21 cellular contexts compared by ENCODE assay signal in genomic region chr19:2716275-2716650, GRCh38. TPM values are rescaled to one million over a fixed set of nuclear protein-coding genes. Genes with fewer than 3 reads are reported as not detected.
DNase-seq lines count a peak whose midpoint lies in the region; ATAC-seq and TF ChIP-seq lines count a peak whose summit lies in the region.
"Had no signal": no experiment of that assay in that cellular context is flagged by ENCODE, and none has a peak within 500 bp of the region (broad histone marks: within the 10 kb centered on the region; RNA-seq: fewer than 3 reads in every experiment).

No MANE protein-coding gene starts in this region.

- H2AFZ ChIP-seq in osteoblast (ENCODE audit: low read length) (no peak overlapping the region), trophoblast cell (ENCODE audit: insufficient read depth, low read length, poor library complexity) (no peak overlapping the region)
- H2AFZ ChIP-seq: GM23338 had no signal

- no peak overlapping the region for H3K4me3 ChIP-seq in right atrium auricular region
- H3K4me3 ChIP-seq in osteoblast (ENCODE audit: insufficient read depth, low read length): no peak overlapping the region
- H3K4me3 ChIP-seq in trophoblast cell (ENCODE audit: low read depth, low read length): no peak overlapping the region
- H3K4me3 ChIP-seq: BLaER1 treated with 17β-estradiol and CSF1 and Interleukin-3, amounts not matched to agents 10 nM and 100 nM; GM12878; GM23338 had no signal

- H3K4me1 Mint-ChIP-seq in dendritic cell treated with granulocyte-macrophage colony-stimulating factor and Interleukin-4, amounts not matched to agents 40 ng/mL and 50 ng/mL, for 4 days (ENCODE audit: low read depth): peaks cover 12% of the 10 kb centered on the region
- peaks cover 13% of the 10 kb centered on the region for H3K4me1 Mint-ChIP-seq in stimulated activated naive CD8-positive, alpha-beta T cell treated with anti-CD3 and anti-CD28 coated beads, Interleukin-15, amount 100 ng/mL, for 72 hours

- H3K36me3 ChIP-seq in right atrium auricular region (no peaks in the 10 kb centered on the region), osteoblast (ENCODE audit: insufficient read depth, low read length) (no peaks in the 10 kb centered on the region), trophoblast cell (ENCODE audit: control insufficient read depth in 1 of 2, insufficient read depth in 2 of 2, low read length in 2 of 2) (no peaks in the 10 kb centered on the region)

- H3K14ac ChIP-seq in trophoblast cell (ENCODE audit: low read length): no peak overlapping the region

- H2BK12ac ChIP-seq in trophoblast cell (ENCODE audit: low read length): no peak overlapping the region

- intact Hi-C loops in left ventricle myocardium superior (cut with micrococcal nuclease): no loop called here
- intact Hi-C loops in dendritic cell treated with granulocyte-macrophage colony-stimulating factor and Interleukin-4, amounts not matched to agents 40 ng/mL and 50 ng/mL, for 4 days (cut with micrococcal nuclease): no loop called here

- no peak overlapping the region for H2BK120ac ChIP-seq in trophoblast cell (ENCODE audit: insufficient read depth, low read length, poor library complexity)

- no peaks in the 10 kb centered on the region for H4K20me1 ChIP-seq in osteoblast (ENCODE audit: insufficient read depth, low read length)

- TF ChIP-seq CTCF in right atrium auricular region (IDR thresholded peaks at IDR 0.05): no peak
- no peak for TF ChIP-seq CTCF in osteoblast (IDR thresholded peaks at IDR 0.05; ENCODE audit: extremely low read depth, low read depth, low read length)
- no peak for TF ChIP-seq CTCF in GM13977 (IDR thresholded peaks at IDR 0.05; ENCODE audit: extremely low read depth, insufficient read depth, missing control alignments)

- in situ Hi-C loops in GM13977 (cut with MboI; ENCODE audit: low pct_unique_long_range_greater_than_20kb, low sequenced_read_pairs, unreplicated experiment): no loop called here

- no peak overlapping the region for H3K9ac ChIP-seq in trophoblast cell (ENCODE audit: low read length)
- H3K9ac ChIP-seq: BLaER1 treated with 17β-estradiol and CSF1 and Interleukin-3, amounts not matched to agents 10 nM and 100 nM had no signal

- no peak overlapping the region for H4K91ac ChIP-seq in trophoblast cell (ENCODE audit: low read depth, low read length)

- H3K9me3 ChIP-seq in right atrium auricular region (peaks cover 0 to 6% of the 10 kb centered on the region in 2 donors), osteoblast (ENCODE audit: low read depth, low read length) (peaks cover 4% of the 10 kb centered on the region), trophoblast cell (ENCODE audit: insufficient read depth, low read depth, low read length) (peaks cover 13% of the 10 kb centered on the region)

- H3K4me2 ChIP-seq in osteoblast (ENCODE audit: insufficient read depth, low read length): no peak overlapping the region
- no peak overlapping the region for H3K4me2 ChIP-seq in trophoblast cell (ENCODE audit: low read length)
- H3K4me2 ChIP-seq: BLaER1 treated with 17β-estradiol and CSF1 and Interleukin-3, amounts not matched to agents 10 nM and 100 nM; GM23338 had no signal

- peaks cover 16% of the 10 kb centered on the region for H3K9me3 Mint-ChIP-seq in dendritic cell treated with granulocyte-macrophage colony-stimulating factor and Interleukin-4, amounts not matched to agents 40 ng/mL and 50 ng/mL, for 4 days
- H3K9me3 Mint-ChIP-seq in stimulated activated naive CD8-positive, alpha-beta T cell treated with anti-CD3 and anti-CD28 coated beads, Interleukin-15, amount 100 ng/mL, for 72 hours: peaks cover 11 to 14% of the 10 kb centered on the region in 2 donors

- no peak overlapping the region for H3K4me3 Mint-ChIP-seq in dendritic cell treated with granulocyte-macrophage colony-stimulating factor and Interleukin-4, amounts not matched to agents 40 ng/mL and 50 ng/mL, for 4 days
- H3K4me3 Mint-ChIP-seq in stimulated activated naive CD8-positive, alpha-beta T cell treated with anti-CD3 and anti-CD28 coated beads, Interleukin-15, amount 100 ng/mL, for 72 hours: no peak overlapping the region
- H3K4me3 Mint-ChIP-seq: B cell; CD8-positive, alpha-beta T cell; GM23338 had no signal

- H3K27ac Mint-ChIP-seq in dendritic cell treated with granulocyte-macrophage colony-stimulating factor and Interleukin-4, amounts not matched to agents 40 ng/mL and 50 ng/mL, for 4 days: peak overlapping the region; percentile 24
- H3K27ac Mint-ChIP-seq in stimulated activated naive CD8-positive, alpha-beta T cell treated with anti-CD3 and anti-CD28 coated beads, Interleukin-15, amount 100 ng/mL, for 72 hours: no peak overlapping the region
- H3K27ac Mint-ChIP-seq: CD8-positive, alpha-beta T cell; GM23338 had no signal

- no peak overlapping the region for H3K18ac ChIP-seq in trophoblast cell (ENCODE audit: low read length)

- H2BK5ac ChIP-seq in trophoblast cell (ENCODE audit: low read depth, low read length, poor library complexity): no peak overlapping the region

- no peaks in the 10 kb centered on the region for H3K36me3 Mint-ChIP-seq in dendritic cell treated with granulocyte-macrophage colony-stimulating factor and Interleukin-4, amounts not matched to agents 40 ng/mL and 50 ng/mL, for 4 days (ENCODE audit: low read depth)
- H3K36me3 Mint-ChIP-seq: CD8-positive, alpha-beta T cell had no signal

- peaks cover 0 to 16% of the 10 kb centered on the region in 2 donors for H3K4me1 ChIP-seq in right atrium auricular region
- H3K4me1 ChIP-seq in osteoblast (ENCODE audit: insufficient read depth, low read length): peaks cover 14% of the 10 kb centered on the region
- H3K4me1 ChIP-seq in trophoblast cell (ENCODE audit: control insufficient read depth in 1 of 2, insufficient read depth in 2 of 2, low read length in 2 of 2): peaks cover 0 to 2% of the 10 kb centered on the region in 2 experiments

- peaks cover 56% of the 10 kb centered on the region for H3K27me3 Mint-ChIP-seq in dendritic cell treated with granulocyte-macrophage colony-stimulating factor and Interleukin-4, amounts not matched to agents 40 ng/mL and 50 ng/mL, for 4 days
- H3K27me3 Mint-ChIP-seq in stimulated activated naive CD8-positive, alpha-beta T cell treated with anti-CD3 and anti-CD28 coated beads, Interleukin-15, amount 100 ng/mL, for 72 hours: peaks cover 27% of the 10 kb centered on the region
- H3K27me3 Mint-ChIP-seq: B cell had no signal

- H3K27me3 ChIP-seq in right atrium auricular region: no peaks in the 10 kb centered on the region
- H3K27me3 ChIP-seq in osteoblast (ENCODE audit: insufficient read depth, low read length): peaks cover 2% of the 10 kb centered on the region
- peaks cover 17% of the 10 kb centered on the region for H3K27me3 ChIP-seq in trophoblast cell (ENCODE audit: insufficient read depth, low read length)
- H3K27me3 ChIP-seq: BLaER1 treated with 17β-estradiol and CSF1 and Interleukin-3, amounts not matched to agents 10 nM and 100 nM had no signal

- H4K8ac ChIP-seq in trophoblast cell (ENCODE audit: low read depth, low read length): no peak overlapping the region

- no peaks in the 10 kb centered on the region for H3K79me1 ChIP-seq in trophoblast cell (ENCODE audit: low read length)

- no peak overlapping the region for H3K4ac ChIP-seq in trophoblast cell (ENCODE audit: low read depth, low read length)

- H3K23ac ChIP-seq in trophoblast cell (ENCODE audit: low read length): no peak overlapping the region

- no peak overlapping the region for H3K27ac ChIP-seq in right atrium auricular region
- H3K27ac ChIP-seq in osteoblast (ENCODE audit: low read depth, low read length): no peak overlapping the region
- H3K27ac ChIP-seq in trophoblast cell (ENCODE audit: low read depth, low read length): no peak overlapping the region
- H3K27ac ChIP-seq: BLaER1 treated with 17β-estradiol and CSF1 and Interleukin-3, amounts not matched to agents 10 nM and 100 nM; HL-60 had no signal

- no peaks in the 10 kb centered on the region for H3K79me2 ChIP-seq in osteoblast (ENCODE audit: insufficient read depth, low read length)
- no peaks in the 10 kb centered on the region for H3K79me2 ChIP-seq in trophoblast cell (ENCODE audit: control insufficient read depth, insufficient read depth, low read length, poor library complexity)

- DNase-seq in left ventricle myocardium superior (peak; percentile 20), right atrium auricular region (ENCODE audit: low spot score) (no peak), osteoblast (ENCODE audit: insufficient read length, low spot score, missing footprints) (peak; percentile 59), trophoblast cell (no peak), GM13977 (ENCODE audit: low spot score) (no peak)
- no peak for DNase-seq in stimulated activated naive CD8-positive, alpha-beta T cell treated with anti-CD3 and anti-CD28 coated beads, Interleukin-15, amount 100 ng/mL, for 72 hours
- DNase-seq: Calu3; CD8-positive, alpha-beta T cell; DMS 273 treated with DMSO at 0.1 percent for 48 hours; DMS53; DND-41; EL; HCEC 1CT; IMR-90 had no signal

- no CpG with 5 or more reads among the region's 19 CpGs for WGBS in trophoblast cell (ENCODE audit: extremely low coverage, insufficient coverage, insufficient read length)

- H2AK5ac ChIP-seq in trophoblast cell (ENCODE audit: low read length): no peak overlapping the region

- no peak for ATAC-seq in left ventricle myocardium superior
- ATAC-seq in stimulated activated naive CD8-positive, alpha-beta T cell treated with anti-CD3 and anti-CD28 coated beads, Interleukin-15, amount 100 ng/mL, for 72 hours: peak; percentile 50
- ATAC-seq: CD8-positive, alpha-beta T cell; GM12878; GM23338 had no signal

- no peak overlapping the region for H4K12ac ChIP-seq in trophoblast cell (ENCODE audit: low read depth, low read length)

RNA-seq across cellular contexts. Expression of gene DIRAS1, which starts 4.9 kb away (rescaled TPM):
- total RNA-seq in left ventricle myocardium superior: 241 TPM
- total RNA-seq in right atrium auricular region: 10 to 100 TPM; 36.5 to 58.0 TPM
- 12.4 and 14.8 TPM in 2 replicates for total RNA-seq in osteoblast
- polyA plus RNA-seq in trophoblast cell (2013): 0.25 and 0.42 TPM in 2 replicates
- total RNA-seq: HT1080 had no signal

RNA-seq across cellular contexts. Expression of gene GNG7, which starts 13.8 kb away (rescaled TPM):
- total RNA-seq in left ventricle myocardium superior: 39.3 TPM
- 10 to 100 TPM; 18.0 to 22.8 TPM for total RNA-seq in right atrium auricular region
- 0.29 and 0.72 TPM in 2 replicates for total RNA-seq in osteoblast
- polyA plus RNA-seq in trophoblast cell (2013): 2.2 and 2.4 TPM in 2 replicates
- total RNA-seq: HT1080 had no signal

RNA-seq across cellular contexts. Expression of gene SLC39A3, which starts 23.6 kb away (rescaled TPM):
- total RNA-seq in left ventricle myocardium superior (26.6 TPM), right atrium auricular region (10 to 100 TPM; 22.9 to 38.0 TPM), osteoblast (33.0 and 33.7 TPM in 2 replicates)
- polyA plus RNA-seq in trophoblast cell (2013): 22.5 and 23.8 TPM in 2 replicates

Comparison
In these comparisons a context has a peak if more than half of its experiments do, and no peak if none do; other contexts are left out.
1. DNase-seq: peak in left ventricle myocardium superior (single experiment) and osteoblast (single experiment); none in right atrium auricular region (single experiment), stimulated activated naive CD8-positive, alpha-beta T cell treated with anti-CD3 and anti-CD28 coated beads, Interleukin-15, amount 100 ng/mL, for 72 hours (0 of 2), trophoblast cell (0 of 2) and GM13977 (single experiment).
2. RNA of gene GNG7, which starts 13.8 kb away (total RNA-seq): 39.3 TPM in left ventricle myocardium superior (single experiment) and 18.0 to 22.8 TPM in right atrium auricular region; 0.29 to 0.72 TPM in osteoblast; every median in the first group is over 10 times any median in the second.